In the genomic region with DNA sequence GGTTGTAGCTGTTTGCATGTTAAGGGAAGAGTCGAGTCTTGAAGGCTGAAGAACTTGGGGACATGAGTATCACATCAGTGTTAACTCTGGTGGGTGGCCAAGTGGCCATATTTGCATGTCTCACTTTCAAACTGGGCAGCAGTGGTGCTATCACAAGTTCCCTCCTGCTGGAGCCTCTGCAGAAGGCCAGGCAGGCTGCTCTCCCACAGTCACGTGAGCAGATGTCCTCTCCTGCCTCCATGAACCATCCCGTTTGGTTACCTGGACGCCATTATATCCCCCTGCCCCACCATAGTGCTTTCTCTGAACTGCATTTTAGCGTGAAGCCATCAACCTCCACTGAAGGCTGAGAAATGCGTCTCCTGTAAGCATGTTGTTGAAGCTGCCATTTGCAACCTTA, we compare ENCODE assay signal across 25 cellular contexts.
"Had no signal": no experiment of that assay in that cellular context is flagged by ENCODE, and none has a peak within 500 bp of the region (broad histone marks: within the 10 kb centered on the region; RNA-seq: fewer than 3 reads in every experiment).

No MANE protein-coding gene starts in this region.

- H3K27me3 ChIP-seq: MG63, SJSA1 had no signal

- FAIRE-seq: HTR-8/SVneo, RCC 7860 had no signal

- H3K4me3 ChIP-seq: MG63, SJSA1, SK-N-MC had no signal

- H3K27ac ChIP-seq: HL-60, SJSA1, SK-N-MC had no signal

- H3K9me3 ChIP-seq: MG63, SJSA1 had no signal

- DNase-seq: Karpas-422, KG1, MG63, NCI-H1092, NCI-H1105 treated with DMSO at 0.1 percent for 48 hours, NCI-H1417 treated with DMSO at 0.1 percent for 48 hours, NCI-H146, NCI-H1694 treated with DMSO at 0.1 percent for 48 hours, NCI-H1930, NCI-H2081, NCI-H2171, NCI-H226, NCI-H446, NCI-H510A, NCI-H524 treated with DMSO at 0.1 percent for 48 hours, NCI-H69, NCI-H774, Right ventricle myocardium superior, RPMI8226, SIG-M5 had no signal

- H3K36me3 ChIP-seq: MG63, SJSA1 had no signal
